23 cellular contexts compared by ENCODE assay signal in genomic region chr1:109225248-109226077, GRCh38. TPM values are rescaled to one million over a fixed set of nuclear protein-coding genes. Genes with fewer than 3 reads are reported as not detected.
DNase-seq lines count a peak whose midpoint lies in the region; ATAC-seq and TF ChIP-seq lines count a peak whose summit lies in the region.
"Had no signal": no experiment of that assay in that cellular context is flagged by ENCODE, and none has a peak within 500 bp of the region (broad histone marks: within the 10 kb centered on the region; RNA-seq: fewer than 3 reads in every experiment).

No MANE protein-coding gene starts in this region.

- POLR2A ChIA-PET in HEK293 (lab: Yijun Ruan, JAX) = no interaction called here

- no peak overlapping the region for H3K4me3 ChIP-seq in HEK293 (ENCODE audit: low read depth, low read length)
- no peak overlapping the region for H3K4me3 ChIP-seq in coronary artery
- H3K4me3 ChIP-seq: sigmoid colon, tibial artery had no signal

- no peak overlapping the region for H3K27ac ChIP-seq in HEK293 (ENCODE audit: extremely low read depth, low read depth, low read length)
- no peak overlapping the region for H3K27ac ChIP-seq in coronary artery
- H3K27ac ChIP-seq: brain microvascular endothelial cell, sigmoid colon, tibial artery had no signal

- no peaks in the 10 kb centered on the region for H3K9me3 Mint-ChIP-seq in activated naive CD4-positive, alpha-beta T cell treated with anti-CD3 and anti-CD28 coated beads, Interleukin-2, amount 10 ng/mL, durations not matched to agents 7 days and 5 days
- H3K9me3 Mint-ChIP-seq in activated T-helper 17 cell treated with anti-CD3 and anti-CD28 coated beads, Interleukin-2, amount 50 U/mL, for 72 hours = no peaks in the 10 kb centered on the region
- no peaks in the 10 kb centered on the region for H3K9me3 Mint-ChIP-seq in neural crest cell
- H3K9me3 Mint-ChIP-seq: natural killer cell; stimulated activated naive B cell treated with anti-CD40 and anti-IgM and Interleukin-4, amounts not matched to agents 10 μg/mL and 1 μg/mL and 100 μg/mL, for 72 hours had no signal

- TF ChIP-seq CTCF in HEK293 (tag by site-specific recombination; IDR thresholded peaks at IDR 0.05) (no peak), neural crest cell (conservative IDR thresholded peaks at IDR 0.05) (no peak), coronary artery (IDR thresholded peaks at IDR 0.05) (no peak)

- H3K27ac Mint-ChIP-seq in activated naive CD4-positive, alpha-beta T cell treated with anti-CD3 and anti-CD28 coated beads, Interleukin-2, amount 10 ng/mL, durations not matched to agents 7 days and 5 days = peak overlapping the region; percentile 7
- H3K27ac Mint-ChIP-seq in activated T-helper 17 cell treated with anti-CD3 and anti-CD28 coated beads, Interleukin-2, amount 50 U/mL, for 72 hours = no peak overlapping the region
- H3K27ac Mint-ChIP-seq in neural crest cell (ENCODE audit: unreplicated experiment) = peak overlapping the region; percentile 2
- H3K27ac Mint-ChIP-seq: activated naive CD4-positive, alpha-beta T cell treated with anti-CD3 and anti-CD28 coated beads for 36 hours; natural killer cell; stimulated activated naive B cell treated with anti-CD40 and anti-IgM and Interleukin-4, amounts not matched to agents 10 μg/mL and 1 μg/mL and 100 μg/mL, for 72 hours had no signal

- DNase-seq in activated naive CD4-positive, alpha-beta T cell treated with anti-CD3 and anti-CD28 coated beads, Interleukin-2, amount 10 ng/mL, durations not matched to agents 7 days and 5 days = no peak
- DNase-seq in activated naive CD4-positive, alpha-beta T cell (lab: John Stamatoyannopoulos, UW) = no peak
- no peak for DNase-seq in neural crest cell (ENCODE audit: low read depth, low spot score)
- no peak for DNase-seq in coronary artery (ENCODE audit: low spot score)
- DNase-seq in ACHN = no peak
- DNase-seq: activated naive CD4-positive, alpha-beta T cell treated with anti-CD3 and anti-CD28 coated beads for 36 hours; brain microvascular endothelial cell; DMS79 treated with DMSO at 0.1 percent for 48 hours; foreskin fibroblast; Karpas-422; left cardiac atrium; mesendoderm; natural killer cell; NCI-H1105; NCI-H524 treated with DMSO at 0.1 percent for 48 hours; Right ventricle myocardium superior; stimulated activated naive B cell treated with anti-CD40 and anti-IgM and Interleukin-4, amounts not matched to agents 10 μg/mL and 1 μg/mL and 100 μg/mL, for 72 hours; T-helper 1 cell; tibial artery had no signal

- in situ Hi-C loops in ACHN (cut with HindIII; ENCODE audit: low pct_ligation_motif_present, low pct_unique_long_range_greater_than_20kb, low sequenced_read_pairs) = no loop called here

- peaks cover 6% of the 10 kb centered on the region for H3K4me1 Mint-ChIP-seq in activated naive CD4-positive, alpha-beta T cell treated with anti-CD3 and anti-CD28 coated beads, Interleukin-2, amount 10 ng/mL, durations not matched to agents 7 days and 5 days
- peaks cover 5% of the 10 kb centered on the region for H3K4me1 Mint-ChIP-seq in activated T-helper 17 cell treated with anti-CD3 and anti-CD28 coated beads, Interleukin-2, amount 50 U/mL, for 72 hours
- H3K4me1 Mint-ChIP-seq in neural crest cell = peaks cover 50% of the 10 kb centered on the region

- H3K4me1 ChIP-seq in HEK293 (ENCODE audit: control insufficient read depth, insufficient read depth, low read length) = no peaks in the 10 kb centered on the region

- peak; percentile 70 for ATAC-seq in activated T-helper 17 cell treated with anti-CD3 and anti-CD28 coated beads, Interleukin-2, amount 50 U/mL, for 72 hours (replicated peaks)
- ATAC-seq in GM18511 (IDR thresholded peaks at IDR 0.05; ENCODE audit: unreplicated experiment) = no peak
- ATAC-seq: left cardiac atrium; natural killer cell; stimulated activated naive B cell treated with anti-CD40 and anti-IgM and Interleukin-4, amounts not matched to agents 10 μg/mL and 1 μg/mL and 100 μg/mL, for 72 hours had no signal

- H3K36me3 ChIP-seq in HEK293 (ENCODE audit: control insufficient read depth in 2 of 2, insufficient read depth in 1 of 2, low read length in 2 of 2) = peaks cover 9 to 51% of the 10 kb centered on the region in 2 experiments

- no peak overlapping the region for H3K4me3 Mint-ChIP-seq in activated naive CD4-positive, alpha-beta T cell treated with anti-CD3 and anti-CD28 coated beads, Interleukin-2, amount 10 ng/mL, durations not matched to agents 7 days and 5 days
- no peak overlapping the region for H3K4me3 Mint-ChIP-seq in activated T-helper 17 cell treated with anti-CD3 and anti-CD28 coated beads, Interleukin-2, amount 50 U/mL, for 72 hours
- H3K4me3 Mint-ChIP-seq in neural crest cell = no peak overlapping the region
- H3K4me3 Mint-ChIP-seq: activated naive CD4-positive, alpha-beta T cell treated with anti-CD3 and anti-CD28 coated beads for 36 hours; natural killer cell; stimulated activated naive B cell treated with anti-CD40 and anti-IgM and Interleukin-4, amounts not matched to agents 10 μg/mL and 1 μg/mL and 100 μg/mL, for 72 hours had no signal

- H3K9me3 ChIP-seq in HEK293 (ENCODE audit: control insufficient read depth, insufficient read depth, low read depth, low read length) = no peaks in the 10 kb centered on the region
- H3K9me3 ChIP-seq: sigmoid colon, tibial artery had no signal

- H3K36me3 Mint-ChIP-seq in activated naive CD4-positive, alpha-beta T cell treated with anti-CD3 and anti-CD28 coated beads, Interleukin-2, amount 10 ng/mL, durations not matched to agents 7 days and 5 days = peaks cover 53% of the 10 kb centered on the region
- H3K36me3 Mint-ChIP-seq in activated T-helper 17 cell treated with anti-CD3 and anti-CD28 coated beads, Interleukin-2, amount 50 U/mL, for 72 hours (ENCODE audit: low read depth) = peaks cover 97% of the 10 kb centered on the region
- peaks cover 32% of the 10 kb centered on the region for H3K36me3 Mint-ChIP-seq in neural crest cell (ENCODE audit: low read depth)
- H3K36me3 Mint-ChIP-seq: natural killer cell had no signal

- CTCF ChIA-PET in activated naive CD4-positive, alpha-beta T cell treated with anti-CD3 and anti-CD28 coated beads, Interleukin-2, amount 10 ng/mL, durations not matched to agents 7 days and 5 days (lab: Charles Lee) = no interaction called here
- CTCF ChIA-PET in HEK293 (lab: Yijun Ruan, JAX) = interaction anchor here (0.5 to 1.7 kb wide), 3 partner anchors 14 to 473 kb away, joined by 3 to 14 read pairs (median 7); no protein-coding TSS in a partner anchor

- no peaks in the 10 kb centered on the region for H3K27me3 Mint-ChIP-seq in activated naive CD4-positive, alpha-beta T cell treated with anti-CD3 and anti-CD28 coated beads, Interleukin-2, amount 10 ng/mL, durations not matched to agents 7 days and 5 days
- no peaks in the 10 kb centered on the region for H3K27me3 Mint-ChIP-seq in activated T-helper 17 cell treated with anti-CD3 and anti-CD28 coated beads, Interleukin-2, amount 50 U/mL, for 72 hours
- H3K27me3 Mint-ChIP-seq in neural crest cell (ENCODE audit: low read depth) = no peaks in the 10 kb centered on the region
- H3K27me3 Mint-ChIP-seq: stimulated activated naive B cell treated with anti-CD40 and anti-IgM and Interleukin-4, amounts not matched to agents 10 μg/mL and 1 μg/mL and 100 μg/mL, for 72 hours had no signal

TF ChIP-seq in HEK293, 187 proteins besides CTCF, POLR2A, EP300 and RAD21:
- TF ChIP-seq SCRT1 (tag by site-specific recombination; IDR thresholded peaks at IDR 0.05; ENCODE audit: borderline replicate concordance) (no peak), ZNF488 (tag by site-specific recombination; IDR thresholded peaks at IDR 0.05) (no peak), OSR2 (tag by site-specific recombination; IDR thresholded peaks at IDR 0.05) (no peak), ZNF639 (tag by site-specific recombination; IDR thresholded peaks at IDR 0.05) (no peak), TCF7L2 (IDR thresholded peaks at IDR 0.05; ENCODE audit: borderline replicate concordance, low read depth, low read length) (no peak), ZNF677 (tag by site-specific recombination; IDR thresholded peaks at IDR 0.05) (peak; percentile 78; the same call in 1 of the 2 replicates), ZNF600 (tag by site-specific recombination; IDR thresholded peaks at IDR 0.05) (no peak), TRIM28 (IDR thresholded peaks at IDR 0.05; ENCODE audit: borderline replicate concordance, low read length) (no peak), ZBTB20 (tag by site-specific recombination; IDR thresholded peaks at IDR 0.05) (no peak), PRDM1 (tag by site-specific recombination; IDR thresholded peaks at IDR 0.05) (0 out of 2 replicates have a peak, but pooled peaks have one; percentile 16), ZNF660 (tag by site-specific recombination; IDR thresholded peaks at IDR 0.05) (no peak)

RNA-seq across cellular contexts. Expression of gene SARS1, which starts 11.7 kb away (rescaled TPM):
- 100 to 1,000 TPM; 116 to 168 TPM for total RNA-seq in activated T-helper 17 cell treated with anti-CD3 and anti-CD28 coated beads, Interleukin-2, amount 50 U/mL, for 72 hours
- total RNA-seq in neural crest cell = 156 and 158 TPM in 2 replicates

RNA-seq across cellular contexts. Expression of gene CELSR2, which starts 23.9 kb away (rescaled TPM):
- total RNA-seq in activated T-helper 17 cell treated with anti-CD3 and anti-CD28 coated beads, Interleukin-2, amount 50 U/mL, for 72 hours = 1 to 10 TPM in 1 of 2 donors, under 1 TPM in 1; 0.77 to 1.3 TPM
- 97.1 and 99.2 TPM in 2 replicates for total RNA-seq in neural crest cell

RNA-seq across cellular contexts. Expression of gene PSRC1, which starts 57.5 kb away (rescaled TPM):
- 10 to 100 TPM; 17.5 to 20.3 TPM for total RNA-seq in activated T-helper 17 cell treated with anti-CD3 and anti-CD28 coated beads, Interleukin-2, amount 50 U/mL, for 72 hours
- total RNA-seq in neural crest cell = 100 and 102 TPM in 2 replicates

Comparison
In these comparisons a context has a peak if more than half of its experiments do, and no peak if none do; other contexts are left out.
1. RNA of gene CELSR2, which starts 23.9 kb away (total RNA-seq): 97.1 to 99.2 TPM in neural crest cell; 0.77 to 1.3 TPM in activated T-helper 17 cell treated with anti-CD3 and anti-CD28 coated beads, Interleukin-2, amount 50 U/mL, for 72 hours; every median in the first group is over 10 times any median in the second.